ENCODE assay signal across 19 cellular contexts in genomic region chr9:20573023-20573422, GRCh38.
"Had no signal": no experiment of that assay in that cellular context is flagged by ENCODE, and none has a peak within 500 bp of the region (broad histone marks: within the 10 kb centered on the region; RNA-seq: fewer than 3 reads in every experiment).

No MANE protein-coding gene starts in this region.

- H3K4me3 Mint-ChIP-seq: activated T-cell treated with anti-CD3 and anti-CD28 coated beads, Interleukin-2, amount 50 U/mL, for 72 hours; neural crest cell had no signal

- ATAC-seq: activated T-cell treated with anti-CD3 and anti-CD28 coated beads, Interleukin-2, amount 50 U/mL, for 72 hours; esophagus mucosa; gastroesophageal sphincter; left ventricle myocardium superior; stimulated activated naive CD8-positive, alpha-beta T cell treated with anti-CD3 and anti-CD28 coated beads, Interleukin-15, Interleukin-2, amounts not matched to agents 100 U/mL and 50 U/mL, for 24 hours had no signal

- H3K27ac Mint-ChIP-seq: activated T-cell treated with anti-CD3 and anti-CD28 coated beads, Interleukin-2, amount 50 U/mL, for 72 hours had no signal

- H3K4me1 ChIP-seq: ascending aorta had no signal

- H3K4me3 ChIP-seq: ascending aorta, gastroesophageal sphincter, prostate gland, right atrium auricular region, transverse colon, vagina had no signal

- H3K27me3 ChIP-seq: ascending aorta, gastroesophageal sphincter, right atrium auricular region, transverse colon, vagina had no signal

- H3K9me3 ChIP-seq: prostate gland, transverse colon, vagina had no signal

- H3K27ac ChIP-seq: ascending aorta, gastroesophageal sphincter, prostate gland, right atrium auricular region, transverse colon, vagina had no signal

- H3K36me3 ChIP-seq: ascending aorta, gastroesophageal sphincter, prostate gland, right atrium auricular region, transverse colon, vagina had no signal

- DNase-seq: activated CD4-positive, alpha-beta T cell treated with anti-CD3 and anti-CD28 coated beads, Interleukin-2, amount 50 U/mL, for 4 hours; activated effector memory CD4-positive, alpha-beta T cell treated with anti-CD3 and anti-CD28 coated beads, Interleukin-2, amount 50 U/mL, for 16 hours; activated naive CD4-positive, alpha-beta T cell treated with anti-CD3 and anti-CD28 coated beads, Interleukin-2, amount 50 U/mL, for 16 hours; activated T-cell treated with anti-CD3 and anti-CD28 coated beads, Interleukin-2, amount 50 U/mL, for 72 hours; cerebellar nuclear complex; cortex of kidney; effector CD4-positive, alpha-beta T cell; left ventricle myocardium superior; stimulated activated naive CD8-positive, alpha-beta T cell treated with anti-CD3 and anti-CD28 coated beads, Interleukin-15, Interleukin-2, amounts not matched to agents 100 U/mL and 50 U/mL, for 24 hours; substantia nigra; T1000; transverse colon had no signal
